ENCODE assay signal across 8 cellular contexts in the genomic region with DNA sequence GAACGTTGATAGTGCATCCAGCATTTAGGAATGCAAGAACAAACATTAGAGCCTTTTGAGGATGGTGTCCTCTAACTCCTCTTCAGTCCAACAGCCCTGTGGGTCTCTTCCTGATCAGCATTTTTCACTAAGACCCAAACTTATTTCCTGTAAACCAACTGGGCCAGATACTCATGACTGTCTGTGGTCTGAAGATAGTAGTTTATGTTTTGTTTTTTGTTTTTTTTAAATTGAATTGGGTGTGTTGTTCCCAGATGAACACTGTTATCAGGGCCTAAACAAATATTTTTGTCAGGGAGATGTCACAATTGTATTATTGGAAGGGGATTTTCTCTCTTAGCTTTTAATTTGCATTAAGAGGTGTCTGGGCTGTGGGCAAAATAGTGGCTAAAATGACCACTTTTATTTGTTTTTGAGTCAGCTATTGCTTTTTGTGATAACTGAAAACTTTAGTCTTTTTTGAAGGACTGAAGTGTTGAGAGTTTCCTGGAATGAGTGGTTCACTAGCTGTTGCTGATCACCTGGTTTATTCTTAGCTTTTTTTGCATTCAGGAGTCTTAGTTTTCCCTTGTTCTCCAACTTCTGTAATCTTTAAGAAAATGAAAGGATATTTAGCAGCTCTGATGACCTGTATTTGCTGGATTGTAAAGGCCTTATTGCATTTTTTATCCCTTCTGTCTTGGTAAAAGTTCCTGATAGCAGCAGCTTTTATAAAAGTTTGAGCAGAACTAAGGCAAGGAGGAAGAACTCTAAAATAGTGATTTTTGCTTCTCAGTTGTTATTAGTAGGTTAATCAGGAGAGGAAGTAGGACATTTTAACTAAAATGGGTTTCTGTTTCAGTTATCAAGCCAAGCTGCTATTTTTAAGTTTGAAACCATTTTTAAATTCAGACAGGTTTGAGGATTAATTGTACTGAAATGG. TPM values are rescaled to one million over a fixed set of nuclear protein-coding genes. Genes with fewer than 3 reads are reported as not detected.
A peak's percentile ranks its signal among the peaks of the same experiment; 100 is the strongest.
DNase-seq lines count a peak whose midpoint lies in the region; ATAC-seq and TF ChIP-seq lines count a peak whose summit lies in the region.

No MANE protein-coding gene starts in this region.

- no peak overlapping the region for H3K4ac ChIP-seq in IMR-90 (ENCODE audit: low read depth, low read length)

- no peak overlapping the region; the same call in 1 of the 2 replicates for H4K5ac ChIP-seq in IMR-90 (ENCODE audit: low read depth, low read length)

- intact Hi-C loops in IMR-90 (cut with micrococcal nuclease) (no loop called here), heart right ventricle (cut with DNase I) (loop anchor here in 4 of 10 donors (10.0 kb wide), 4 partner anchors 60 to 930 kb away; no protein-coding TSS in a partner anchor)

- dilution Hi-C loops in IMR-90 (cut with HindIII; ENCODE audit: low sequenced_read_pairs, unreplicated experiment), result no loop called here

- POLR2A ChIA-PET in IMR-90 (lab: Charles Lee; ENCODE audit: unreplicated experiment), result interaction anchor here (0.6 kb wide), 1 partner anchor 294 kb away, joined by 3 read pairs; no protein-coding TSS in a partner anchor

- no peak overlapping the region; the same call in 1 of the 2 replicates for H2BK120ac ChIP-seq in IMR-90 (ENCODE audit: low read depth, low read length)

- H4K91ac ChIP-seq in IMR-90 (ENCODE audit: insufficient read depth, low read depth, low read length), result no peak overlapping the region

- peaks cover 28% of the 10 kb centered on the region for H4K20me1 ChIP-seq in IMR-90 (ENCODE audit: insufficient read depth, low read length)

- no peak overlapping the region for H3K14ac ChIP-seq in IMR-90 (replicated peaks; ENCODE audit: low read depth, low read length)

- WGBS in IMR-90 (ENCODE audit: extremely low coverage in 2 of 2, insufficient read length in 1 of 2), 2 experiments, result no CpG with 5 or more reads among the region's 1 CpG
- 53 to 66% methylated on average over 1 of the region's 1 CpG for WGBS in heart right ventricle, 2 donors

- H2AK5ac ChIP-seq in IMR-90 (ENCODE audit: low read depth, low read length), result 0 out of 2 replicates have a peak overlapping the region, but pooled peaks have one; percentile 15

- H3K9me1 ChIP-seq in IMR-90 (ENCODE audit: insufficient read depth, low read length), result peaks cover 8% of the 10 kb centered on the region

- peak overlapping the region; percentile 20; the same call in 1 of the 2 replicates for H3K27ac ChIP-seq in IMR-90 (ENCODE audit: insufficient read depth, low read length)
- peak overlapping the region in 4 of 10 donors; percentile 0 to 67 (median 16) for H3K27ac ChIP-seq in heart right ventricle

- no peak overlapping the region for H3K23ac ChIP-seq in IMR-90 (ENCODE audit: low read depth, low read length)

- H3K9ac ChIP-seq in IMR-90 (ENCODE audit: low read depth, low read length), result no peak overlapping the region

- ATAC-seq in GM21515 (IDR thresholded peaks at IDR 0.05; ENCODE audit: unreplicated experiment) (peak; percentile 63), IMR-90 (ENCODE audit: low read depth) (no peak), heart right ventricle (no peak)

- CTCF ChIA-PET in IMR-90 (lab: Yijun Ruan, JAX), result interaction anchor here (0.6 kb wide), 1 partner anchor 1057 kb away, joined by 3 read pairs; no protein-coding TSS in a partner anchor

- H3K18ac ChIP-seq in IMR-90 (ENCODE audit: low read depth, low read length), result peak overlapping the region; percentile 37; the same call in 1 of the 2 replicates

- peak overlapping the region; percentile 42 to 73 (median 57) for H3K4me3 Mint-ChIP-seq in immature natural killer cell

- H2BK20ac ChIP-seq in IMR-90 (ENCODE audit: low read depth, low read length), result no peak overlapping the region

- TF ChIP-seq POLR2A in IMR-90 (IDR thresholded peaks at IDR 0.05; ENCODE audit: low read depth, low read length), result no peak

- H3K27me3 Mint-ChIP-seq in immature natural killer cell (ENCODE audit: low read depth in 3 of 3), result peaks cover 0 to 5% (median 0%) of the 10 kb centered on the region in 3 donors

- H3K27me3 ChIP-seq in IMR-90 (ENCODE audit: control insufficient read depth, insufficient read depth, low read length), result no peaks in the 10 kb centered on the region
- H3K27me3 ChIP-seq in heart right ventricle, result no peaks in the 10 kb centered on the region

- H3K4me1 ChIP-seq in IMR-90 (ENCODE audit: control insufficient read depth, insufficient read depth, low read length) (peaks cover 16% of the 10 kb centered on the region), heart right ventricle (peaks cover 0 to 71% (median 37%) of the 10 kb centered on the region in 9 donors)

- H3K56ac ChIP-seq in IMR-90 (ENCODE audit: extremely low read depth, insufficient read depth, low read length), result no peak overlapping the region

- H3K9me3 ChIP-seq in IMR-90 (ENCODE audit: control insufficient read depth, insufficient read depth, low read length) (no peaks in the 10 kb centered on the region), heart right ventricle (no peaks in the 10 kb centered on the region)

- BruUV-seq in IMR-90 (replicated peaks; lab: Mats Ljungman, UMichigan), result no TSS peak

- DNase-seq in GM12864 (ENCODE audit: low read depth) (peak; percentile 47), IMR-90 (no peak), immature natural killer cell (no peak), NCI-H1092 (lab: John Stamatoyannopoulos, UW) (no peak), NCI-H2227 (lab: John Stamatoyannopoulos, UW; ENCODE audit: unreplicated experiment) (no peak), heart right ventricle (no peak)
- DNase-seq in activated CD4-positive, CD25-positive, alpha-beta regulatory T cell treated with anti-CD3 and anti-CD28 coated beads, Interleukin-2, amount 50 U/mL, for 72 hours, result no peak

- H4K8ac ChIP-seq in IMR-90 (ENCODE audit: low read depth in 2 of 2, low read length in 2 of 2), result peak overlapping the region in 1 of 2 experiments; percentile 44; a peak in 2 of 4 replicates

- peak overlapping the region; percentile 10 for H2BK5ac ChIP-seq in IMR-90 (ENCODE audit: low read depth, low read length, poor library complexity, severe bottlenecking)

- no peak for TF ChIP-seq CTCF in GM12864 (IDR thresholded peaks at IDR 0.05; ENCODE audit: low read depth, low read length, missing control alignments)
- no peak for TF ChIP-seq CTCF in IMR-90 (conservative IDR thresholded peaks at IDR 0.05; ENCODE audit: low read depth, low read length)
- TF ChIP-seq CTCF in heart right ventricle (IDR thresholded peaks at IDR 0.05), result no peak

- in situ Hi-C loops in IMR-90 (cut with MboI; ENCODE audit: low sequenced_read_pairs), result loop anchor here (25.0 kb wide), 1 partner anchor 917 kb away; no protein-coding TSS in a partner anchor

- peaks cover 12 to 51% of the 10 kb centered on the region in 2 experiments; a peak in 3 of 4 replicates for H3K79me1 ChIP-seq in IMR-90 (ENCODE audit: low read depth in 1 of 2, low read length in 2 of 2)

- no peak for TF ChIP-seq RAD21 in IMR-90 (IDR thresholded peaks at IDR 0.05; ENCODE audit: low read length)

- H3K36me3 Mint-ChIP-seq in immature natural killer cell, result no peaks in the 10 kb centered on the region

- H3K4me2 ChIP-seq in IMR-90 (ENCODE audit: low read depth, low read length), result peak overlapping the region; percentile 8; the same call in 1 of the 2 replicates

- peak overlapping the region; percentile 71 to 91 (median 86) for H3K27ac Mint-ChIP-seq in immature natural killer cell

- H3K4me3 ChIP-seq in GM12864 (ENCODE audit: low read depth, low read length) (peak overlapping the region; percentile 6; the same call in 1 of the 2 replicates), IMR-90 (ENCODE audit: insufficient read depth, low read depth, low read length) (no peak overlapping the region), heart right ventricle (peak overlapping the region in 1 of 10 donors; percentile 0)

- no peak overlapping the region for H2AK9ac ChIP-seq in IMR-90 (replicated peaks; ENCODE audit: low read depth, low read length, poor library complexity)

- no peaks in the 10 kb centered on the region for H3K9me3 Mint-ChIP-seq in immature natural killer cell

- no peak overlapping the region for H2AFZ ChIP-seq in IMR-90 (replicated peaks; ENCODE audit: low read length, poor library complexity)

- H3K4me1 Mint-ChIP-seq in immature natural killer cell, result peaks cover 86 to 96% of the 10 kb centered on the region in 2 donors

- no peak overlapping the region for H2BK15ac ChIP-seq in IMR-90 (ENCODE audit: low read depth, low read length)

- no peaks in the 10 kb centered on the region; the same call in 1 of the 2 replicates for H3K36me3 ChIP-seq in IMR-90 (ENCODE audit: control insufficient read depth, insufficient read depth, low read length)
- H3K36me3 ChIP-seq in heart right ventricle, result no peaks in the 10 kb centered on the region

TF ChIP-seq in IMR-90, 13 proteins besides CTCF, POLR2A, EP300 and RAD21 (continues in another document):
- TF ChIP-seq FOS (IDR thresholded peaks at IDR 0.05; ENCODE audit: low read depth, low read length) (no peak), MAZ (IDR thresholded peaks at IDR 0.05; ENCODE audit: borderline replicate concordance, low read depth, low read length) (no peak), CHD1 (IDR thresholded peaks at IDR 0.05; ENCODE audit: low read depth, low read length) (no peak), MXI1 (IDR thresholded peaks at IDR 0.05; ENCODE audit: borderline replicate concordance, low read depth, low read length) (no peak), SMC3 (IDR thresholded peaks at IDR 0.05; ENCODE audit: low read depth, low read length) (no peak), NFE2L2 (IDR thresholded peaks at IDR 0.05; ENCODE audit: low read depth, low read length) (no peak), RCOR1 (IDR thresholded peaks at IDR 0.05; ENCODE audit: insufficient replicate concordance, low read length) (no peak), MAFK (IDR thresholded peaks at IDR 0.05; ENCODE audit: low read depth, low read length) (no peak), RFX5 (IDR thresholded peaks at IDR 0.05; ENCODE audit: low read depth, low read length) (no peak)
- TF ChIP-seq, protein P1, sequence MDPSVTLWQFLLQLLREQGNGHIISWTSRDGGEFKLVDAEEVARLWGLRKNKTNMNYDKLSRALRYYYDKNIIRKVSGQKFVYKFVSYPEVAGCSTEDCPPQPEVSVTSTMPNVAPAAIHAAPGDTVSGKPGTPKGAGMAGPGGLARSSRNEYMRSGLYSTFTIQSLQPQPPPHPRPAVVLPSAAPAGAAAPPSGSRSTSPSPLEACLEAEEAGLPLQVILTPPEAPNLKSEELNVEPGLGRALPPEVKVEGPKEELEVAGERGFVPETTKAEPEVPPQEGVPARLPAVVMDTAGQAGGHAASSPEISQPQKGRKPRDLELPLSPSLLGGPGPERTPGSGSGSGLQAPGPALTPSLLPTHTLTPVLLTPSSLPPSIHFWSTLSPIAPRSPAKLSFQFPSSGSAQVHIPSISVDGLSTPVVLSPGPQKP (IDR thresholded peaks at IDR 0.05; ENCODE audit: borderline replicate concordance, low read depth, low read length), result no peak

RNA-seq across cellular contexts. Expression of a gene that starts 5.5 kb away (rescaled TPM):
- 29.6 and 46.4 TPM in 2 replicates for total RNA-seq in IMR-90 (2012; rRNA removed)
- polyA plus RNA-seq in IMR-90 (2012; rRNA removed), result 14.1 and 16.4 TPM in 2 replicates
- 3.6 and 6.5 TPM in 2 replicates for polyA plus RNA-seq in IMR-90 (2012; cell fraction: cytosol; rRNA removed)
- polyA plus RNA-seq in IMR-90 (2012; cell fraction: nucleus; rRNA removed; ENCODE audit: low replicate concordance), result 2.6 and 17.5 TPM in 2 replicates
- polyA plus RNA-seq in immature natural killer cell, result 10 to 100 TPM; 12.4 to 18.1 (median 14.4) TPM
- 10 to 100 TPM in 1 of 10 donors, 1 to 10 TPM in 9; 5.4 to 16.1 (median 7.0) TPM for total RNA-seq in heart right ventricle
- polyA plus RNA-seq in heart right ventricle, result 1 to 10 TPM; 2.9 to 3.9 TPM
